Comparison of ENCODE assay signal across 1 cellular context in the genomic region with DNA sequence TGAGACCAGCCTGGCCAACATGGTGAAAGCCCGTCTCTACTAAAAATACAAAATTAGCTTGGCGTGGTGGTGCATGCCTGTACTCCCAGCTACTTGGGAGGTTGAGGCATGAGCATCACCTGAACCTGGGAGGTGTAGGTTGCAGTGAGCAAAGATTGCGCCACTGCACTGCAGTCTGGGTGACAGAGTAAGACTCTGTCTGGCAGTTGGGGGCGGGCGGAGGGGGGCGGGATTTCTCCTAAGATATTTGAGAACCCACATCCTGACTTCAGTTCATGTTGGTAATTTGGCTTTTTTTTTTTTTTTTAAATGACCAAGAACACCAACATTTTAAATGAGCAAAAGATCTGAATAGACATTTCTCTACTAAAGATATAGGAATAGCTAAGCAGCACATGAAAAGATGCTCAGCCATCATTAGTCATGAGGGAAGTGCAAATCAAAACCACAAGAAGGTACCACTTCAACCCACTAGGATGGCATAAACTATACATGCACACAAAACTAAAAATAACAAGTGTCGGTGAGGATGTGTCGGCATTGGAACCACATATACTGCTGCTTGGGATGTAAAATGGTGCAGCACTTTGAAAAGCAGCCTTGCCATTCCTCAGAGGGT.
TF ChIP-seq lines count a peak whose summit lies in the region.

No MANE protein-coding gene starts in this region.

TF ChIP-seq in SK-N-SH, 30 proteins besides CTCF, POLR2A, EP300 and RAD21 (continued from another document):
- TF ChIP-seq, protein P1, sequence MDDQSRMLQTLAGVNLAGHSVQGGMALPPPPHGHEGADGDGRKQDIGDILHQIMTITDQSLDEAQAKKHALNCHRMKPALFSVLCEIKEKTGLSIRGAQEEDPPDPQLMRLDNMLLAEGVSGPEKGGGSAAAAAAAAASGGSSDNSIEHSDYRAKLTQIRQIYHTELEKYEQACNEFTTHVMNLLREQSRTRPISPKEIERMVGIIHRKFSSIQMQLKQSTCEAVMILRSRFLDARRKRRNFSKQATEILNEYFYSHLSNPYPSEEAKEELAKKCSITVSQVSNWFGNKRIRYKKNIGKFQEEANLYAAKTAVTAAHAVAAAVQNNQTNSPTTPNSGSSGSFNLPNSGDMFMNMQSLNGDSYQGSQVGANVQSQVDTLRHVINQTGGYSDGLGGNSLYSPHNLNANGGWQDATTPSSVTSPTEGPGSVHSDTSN (IDR thresholded peaks at IDR 0.05), result no peak
- no peak for TF ChIP-seq NRF1 (IDR thresholded peaks at IDR 0.05; ENCODE audit: low read depth, low read length)
- TF ChIP-seq POLR2AphosphoS5 (IDR thresholded peaks at IDR 0.05; ENCODE audit: low read depth, low read length), result no peak
- no peak for TF ChIP-seq MXI1 (IDR thresholded peaks at IDR 0.05; ENCODE audit: low read depth, low read length)
- TF ChIP-seq MAX (IDR thresholded peaks at IDR 0.05; ENCODE audit: low read depth), result no peak
